In genomic region chr11:66478823-66479740, GRCh38 we compare ENCODE assay signal across 9 cellular contexts. TPM values are rescaled to one million over a fixed set of nuclear protein-coding genes. Genes with fewer than 3 reads are reported as not detected.
A peak's percentile ranks its signal among the peaks of the same experiment; 100 is the strongest.
DNase-seq lines count a peak whose midpoint lies in the region; ATAC-seq, FAIRE-seq and TF ChIP-seq lines count a peak whose summit lies in the region.
"Had no signal": no experiment of that assay in that cellular context is flagged by ENCODE, and none has a peak within 500 bp of the region (broad histone marks: within the 10 kb centered on the region; RNA-seq: fewer than 3 reads in every experiment).

No MANE protein-coding gene starts in this region.

- H3K4me1 Mint-ChIP-seq in CD4-positive, CD25-positive, alpha-beta regulatory T cell: peaks cover 0 to 39% (median 30%) of the 10 kb centered on the region in 4 donors

- FAIRE-seq in H54 (lab: Jason Lieb, UNC): no peak
- FAIRE-seq: TTC549 had no signal

- H3K27ac ChIP-seq in CD4-positive, CD25-positive, alpha-beta regulatory T cell (ENCODE audit: insufficient read depth, low read length, poor library complexity, severe bottlenecking): peak overlapping the region; percentile 76
- H3K27ac ChIP-seq in RWPE2 (ENCODE audit: poor library complexity, severe bottlenecking) (peak overlapping the region; percentile 78), stomach smooth muscle (ENCODE audit: low read length) (peak overlapping the region; percentile 88)

- H3K9me3 ChIP-seq in CD4-positive, CD25-positive, alpha-beta regulatory T cell (ENCODE audit: control insufficient read depth in 2 of 2, low read length in 2 of 2): no peaks in the 10 kb centered on the region
- H3K9me3 ChIP-seq in RWPE2 (ENCODE audit: severe bottlenecking): no peaks in the 10 kb centered on the region
- no peaks in the 10 kb centered on the region for H3K9me3 ChIP-seq in stomach smooth muscle (ENCODE audit: control insufficient read depth in 2 of 2, low read length in 2 of 2)

- H3K9me3 Mint-ChIP-seq in CD4-positive, CD25-positive, alpha-beta regulatory T cell: no peaks in the 10 kb centered on the region

- no peak for TF ChIP-seq POLR2A in H54 (IDR thresholded peaks at IDR 0.05; ENCODE audit: low read depth, low read length)

- H3K36me3 Mint-ChIP-seq in CD4-positive, CD25-positive, alpha-beta regulatory T cell: peaks cover 7% of the 10 kb centered on the region

- TF ChIP-seq CTCF in RWPE2 (IDR thresholded peaks at IDR 0.05; ENCODE audit: poor library complexity, severe bottlenecking): peak; percentile 85

- peaks cover 23% of the 10 kb centered on the region for H3K4me1 ChIP-seq in CD4-positive, CD25-positive, alpha-beta regulatory T cell (ENCODE audit: control insufficient read depth, insufficient read depth, low read length, poor library complexity, severe bottlenecking)
- H3K4me1 ChIP-seq in RWPE2 (ENCODE audit: insufficient read depth, poor library complexity, severe bottlenecking): no peaks in the 10 kb centered on the region
- peaks cover 20% of the 10 kb centered on the region for H3K4me1 ChIP-seq in stomach smooth muscle (ENCODE audit: control insufficient read depth, insufficient read depth, low read length)

- H3K27ac Mint-ChIP-seq in CD4-positive, CD25-positive, alpha-beta regulatory T cell: peak overlapping the region; percentile 32 to 94 (median 90)

- ATAC-seq in CD4-positive, CD25-positive, alpha-beta regulatory T cell (ENCODE audit: low read depth in 2 of 2): no peak
- ATAC-seq in RWPE2 (ENCODE audit: low read depth) (peak; percentile 4; the same call in 1 of the 3 replicates), HG03095 (IDR thresholded peaks at IDR 0.05; ENCODE audit: unreplicated experiment) (no peak), HG02588 (IDR thresholded peaks at IDR 0.05; ENCODE audit: unreplicated experiment) (no peak)

- no peaks in the 10 kb centered on the region for H3K27me3 ChIP-seq in CD4-positive, CD25-positive, alpha-beta regulatory T cell (ENCODE audit: control insufficient read depth, insufficient read depth, low read length)
- no peaks in the 10 kb centered on the region for H3K27me3 ChIP-seq in RWPE2 (ENCODE audit: insufficient read depth, poor library complexity, severe bottlenecking)
- no peaks in the 10 kb centered on the region for H3K27me3 ChIP-seq in stomach smooth muscle (ENCODE audit: control insufficient read depth in 1 of 2, insufficient read depth in 2 of 2, low read length in 2 of 2)

- peak overlapping the region; percentile 79 for H3K4me3 ChIP-seq in CD4-positive, CD25-positive, alpha-beta regulatory T cell (ENCODE audit: low read depth, low read length)
- H3K4me3 ChIP-seq in RWPE2 (ENCODE audit: severe bottlenecking): peak overlapping the region; percentile 48
- H3K4me3 ChIP-seq in stomach smooth muscle (ENCODE audit: low read length in 2 of 2): peak overlapping the region; percentile 91

- H3K36me3 ChIP-seq in CD4-positive, CD25-positive, alpha-beta regulatory T cell (ENCODE audit: control insufficient read depth, insufficient read depth, low read length): peaks cover 6% of the 10 kb centered on the region
- peaks cover 4% of the 10 kb centered on the region; the same call in 1 of the 2 replicates for H3K36me3 ChIP-seq in RWPE2 (ENCODE audit: low read depth)
- H3K36me3 ChIP-seq in stomach smooth muscle (ENCODE audit: control insufficient read depth in 2 of 2, insufficient read depth in 2 of 2, low read length in 2 of 2): peaks cover 3 to 7% of the 10 kb centered on the region in 2 donors

- peak overlapping the region; percentile 91 to 96 (median 94) for H3K4me3 Mint-ChIP-seq in CD4-positive, CD25-positive, alpha-beta regulatory T cell

- peak in 2 of 3 donors; percentile 41 to 59 for DNase-seq in CD4-positive, CD25-positive, alpha-beta regulatory T cell
- DNase-seq in H54 (ENCODE audit: insufficient read length, low spot score) (peak; percentile 48), RWPE2 (ENCODE audit: low spot score) (no peak), left kidney (ENCODE audit: low read depth, low spot score) (peak; percentile 63)
- DNase-seq in central memory CD4-positive, alpha-beta T cell: peak; percentile 23

- peak overlapping the region; percentile 98 to 99 for H3K9ac ChIP-seq in stomach smooth muscle (ENCODE audit: low read length in 2 of 2)

- peaks cover 4% of the 10 kb centered on the region for H3K27me3 Mint-ChIP-seq in CD4-positive, CD25-positive, alpha-beta regulatory T cell

RNA-seq across cellular contexts. Expression of gene DPP3, which starts 1.2 kb away (rescaled TPM):
- 29.5 TPM for total RNA-seq in CD4-positive, CD25-positive, alpha-beta regulatory T cell
- polyA plus RNA-seq in CD4-positive, CD25-positive, alpha-beta regulatory T cell: 10 to 100 TPM; 27.1 to 38.7 (median 32.8) TPM

RNA-seq across cellular contexts. Expression of gene PELI3, which starts 12.4 kb away (rescaled TPM):
- 9.6 TPM for total RNA-seq in CD4-positive, CD25-positive, alpha-beta regulatory T cell
- polyA plus RNA-seq in CD4-positive, CD25-positive, alpha-beta regulatory T cell: 1 to 10 TPM; 4.4 to 9.3 (median 5.7) TPM

RNA-seq across cellular contexts. Expression of gene BBS1, which starts 31.4 kb away (rescaled TPM):
- 16.4 TPM for total RNA-seq in CD4-positive, CD25-positive, alpha-beta regulatory T cell
- polyA plus RNA-seq in CD4-positive, CD25-positive, alpha-beta regulatory T cell: 1 to 10 TPM; 5.6 to 9.4 (median 7.0) TPM

RNA-seq across cellular contexts. Expression of gene MRPL11, which starts 40.4 kb away (rescaled TPM):
- total RNA-seq in CD4-positive, CD25-positive, alpha-beta regulatory T cell: 22.7 TPM
- 10 to 100 TPM; 80.4 to 96.9 (median 84.5) TPM for polyA plus RNA-seq in CD4-positive, CD25-positive, alpha-beta regulatory T cell

RNA-seq across cellular contexts. Expression of gene NPAS4, which starts 58.2 kb away (rescaled TPM):
- total RNA-seq in CD4-positive, CD25-positive, alpha-beta regulatory T cell: not detected
- polyA plus RNA-seq in CD4-positive, CD25-positive, alpha-beta regulatory T cell: not detected
